Comparison of ENCODE assay signal across 1 cellular context in genomic region chr4:176409627-176410026, GRCh38.
TF ChIP-seq lines count a peak whose summit lies in the region.

No MANE protein-coding gene starts in this region.

TF ChIP-seq in SK-N-SH, 30 proteins besides CTCF, POLR2A, EP300 and RAD21 (continued from another document):
- TF ChIP-seq JUND (IDR thresholded peaks at IDR 0.05), result 0 out of 2 replicates have a peak, but pooled peaks have one; percentile 22
TF ChIP-seq in SK-N-SH: peak in this region for 1.
